In genomic region chr20:25195014-25195961, GRCh38 we compare ENCODE assay signal across 1 cellular context.
A peak's percentile ranks its signal among the peaks of the same experiment; 100 is the strongest.
TF ChIP-seq lines count a peak whose summit lies in the region.

TSS of gene ENTPD6 (plus strand) at chr20:25195712. CDS start at chr20:25206537, 10,825 bp downstream.

TF ChIP-seq in HepG2, 621 proteins besides CTCF, POLR2A, EP300 and RAD21 (continued from another document and continues in another):
- TF ChIP-seq ZNF20 (CRISPR knock-in tag; IDR thresholded peaks at IDR 0.05) (peak; percentile 86; the same call in 1 of the 2 replicates), ZBTB49 (CRISPR knock-in tag; IDR thresholded peaks at IDR 0.05; ENCODE audit: borderline replicate concordance) (peak; percentile 15; the same call in 1 of the 2 replicates), TERF1 (CRISPR knock-in tag; IDR thresholded peaks at IDR 0.05) (peak; percentile 86; the same call in 1 of the 2 replicates), SKIL (CRISPR knock-in tag; IDR thresholded peaks at IDR 0.05; ENCODE audit: borderline replicate concordance) (no peak), YEATS4 (CRISPR knock-in tag; IDR thresholded peaks at IDR 0.05; ENCODE audit: borderline replicate concordance) (peak; percentile 91), ETS1 (CRISPR knock-in tag; IDR thresholded peaks at IDR 0.05) (peak; percentile 10; the same call in 1 of the 2 replicates), NR2F2 (IDR thresholded peaks at IDR 0.05; ENCODE audit: borderline replicate concordance, low read depth) (0 out of 2 replicates have a peak, but pooled peaks have one; percentile 11), ZNF850 (CRISPR knock-in tag; conservative IDR thresholded peaks at IDR 0.05) (peak; percentile 96; the same call in 1 of the 2 replicates), SMAD1 (CRISPR knock-in tag; IDR thresholded peaks at IDR 0.05; ENCODE audit: borderline replicate concordance, low read depth) (peak; percentile 22; the same call in 1 of the 2 replicates), HDAC1 (CRISPR knock-in tag; IDR thresholded peaks at IDR 0.05) (peak; percentile 92), AGO1 (IDR thresholded peaks at IDR 0.05; ENCODE audit: low read depth, low read length, poor library complexity, severe bottlenecking) (no peak), ZNF883 (CRISPR knock-in tag; IDR thresholded peaks at IDR 0.05; ENCODE audit: not compliant biosample characterization) (peak; percentile 75), MYPOP (CRISPR knock-in tag; IDR thresholded peaks at IDR 0.05) (peak; percentile 66; the same call in 1 of the 2 replicates), PLSCR1 (CRISPR knock-in tag; IDR thresholded peaks at IDR 0.05; ENCODE audit: borderline replicate concordance) (no peak; the same call in 1 of the 2 replicates), XRCC5 (optimal IDR thresholded peaks at IDR 0.05; ENCODE audit: low read length) (no peak), ZFYVE20 (CRISPR knock-in tag; IDR thresholded peaks at IDR 0.05; ENCODE audit: borderline replicate concordance, low read depth) (no peak), ZNF549 (CRISPR knock-in tag; IDR thresholded peaks at IDR 0.05) (peak; percentile 90), GTF2F1 (IDR thresholded peaks at IDR 0.05; ENCODE audit: low read length) (peak; percentile 58; the same call in 1 of the 2 replicates), NRL (CRISPR knock-in tag; IDR thresholded peaks at IDR 0.05; ENCODE audit: borderline replicate concordance) (peak; percentile 94), PRDM15 (CRISPR knock-in tag; IDR thresholded peaks at IDR 0.05) (no peak)
- TF ChIP-seq, protein P1, sequence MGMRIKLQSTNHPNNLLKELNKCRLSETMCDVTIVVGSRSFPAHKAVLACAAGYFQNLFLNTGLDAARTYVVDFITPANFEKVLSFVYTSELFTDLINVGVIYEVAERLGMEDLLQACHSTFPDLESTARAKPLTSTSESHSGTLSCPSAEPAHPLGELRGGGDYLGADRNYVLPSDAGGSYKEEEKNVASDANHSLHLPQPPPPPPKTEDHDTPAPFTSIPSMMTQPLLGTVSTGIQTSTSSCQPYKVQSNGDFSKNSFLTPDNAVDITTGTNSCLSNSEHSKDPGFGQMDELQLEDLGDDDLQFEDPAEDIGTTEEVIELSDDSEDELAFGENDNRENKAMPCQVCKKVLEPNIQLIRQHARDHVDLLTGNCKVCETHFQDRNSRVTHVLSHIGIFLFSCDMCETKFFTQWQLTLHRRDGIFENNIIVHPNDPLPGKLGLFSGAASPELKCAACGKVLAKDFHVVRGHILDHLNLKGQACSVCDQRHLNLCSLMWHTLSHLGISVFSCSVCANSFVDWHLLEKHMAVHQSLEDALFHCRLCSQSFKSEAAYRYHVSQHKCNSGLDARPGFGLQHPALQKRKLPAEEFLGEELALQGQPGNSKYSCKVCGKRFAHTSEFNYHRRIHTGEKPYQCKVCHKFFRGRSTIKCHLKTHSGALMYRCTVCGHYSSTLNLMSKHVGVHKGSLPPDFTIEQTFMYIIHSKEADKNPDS (CRISPR knock-in tag; IDR thresholded peaks at IDR 0.05): peak; percentile 72
- TF ChIP-seq, protein P2, sequence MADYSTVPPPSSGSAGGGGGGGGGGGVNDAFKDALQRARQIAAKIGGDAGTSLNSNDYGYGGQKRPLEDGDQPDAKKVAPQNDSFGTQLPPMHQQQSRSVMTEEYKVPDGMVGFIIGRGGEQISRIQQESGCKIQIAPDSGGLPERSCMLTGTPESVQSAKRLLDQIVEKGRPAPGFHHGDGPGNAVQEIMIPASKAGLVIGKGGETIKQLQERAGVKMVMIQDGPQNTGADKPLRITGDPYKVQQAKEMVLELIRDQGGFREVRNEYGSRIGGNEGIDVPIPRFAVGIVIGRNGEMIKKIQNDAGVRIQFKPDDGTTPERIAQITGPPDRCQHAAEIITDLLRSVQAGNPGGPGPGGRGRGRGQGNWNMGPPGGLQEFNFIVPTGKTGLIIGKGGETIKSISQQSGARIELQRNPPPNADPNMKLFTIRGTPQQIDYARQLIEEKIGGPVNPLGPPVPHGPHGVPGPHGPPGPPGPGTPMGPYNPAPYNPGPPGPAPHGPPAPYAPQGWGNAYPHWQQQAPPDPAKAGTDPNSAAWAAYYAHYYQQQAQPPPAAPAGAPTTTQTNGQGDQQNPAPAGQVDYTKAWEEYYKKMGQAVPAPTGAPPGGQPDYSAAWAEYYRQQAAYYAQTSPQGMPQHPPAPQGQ (CRISPR knock-in tag; IDR thresholded peaks at IDR 0.05; ENCODE audit: borderline replicate concordance): 0 out of 2 replicates have a peak, but pooled peaks have one; percentile 16
- TF ChIP-seq, protein P3, sequence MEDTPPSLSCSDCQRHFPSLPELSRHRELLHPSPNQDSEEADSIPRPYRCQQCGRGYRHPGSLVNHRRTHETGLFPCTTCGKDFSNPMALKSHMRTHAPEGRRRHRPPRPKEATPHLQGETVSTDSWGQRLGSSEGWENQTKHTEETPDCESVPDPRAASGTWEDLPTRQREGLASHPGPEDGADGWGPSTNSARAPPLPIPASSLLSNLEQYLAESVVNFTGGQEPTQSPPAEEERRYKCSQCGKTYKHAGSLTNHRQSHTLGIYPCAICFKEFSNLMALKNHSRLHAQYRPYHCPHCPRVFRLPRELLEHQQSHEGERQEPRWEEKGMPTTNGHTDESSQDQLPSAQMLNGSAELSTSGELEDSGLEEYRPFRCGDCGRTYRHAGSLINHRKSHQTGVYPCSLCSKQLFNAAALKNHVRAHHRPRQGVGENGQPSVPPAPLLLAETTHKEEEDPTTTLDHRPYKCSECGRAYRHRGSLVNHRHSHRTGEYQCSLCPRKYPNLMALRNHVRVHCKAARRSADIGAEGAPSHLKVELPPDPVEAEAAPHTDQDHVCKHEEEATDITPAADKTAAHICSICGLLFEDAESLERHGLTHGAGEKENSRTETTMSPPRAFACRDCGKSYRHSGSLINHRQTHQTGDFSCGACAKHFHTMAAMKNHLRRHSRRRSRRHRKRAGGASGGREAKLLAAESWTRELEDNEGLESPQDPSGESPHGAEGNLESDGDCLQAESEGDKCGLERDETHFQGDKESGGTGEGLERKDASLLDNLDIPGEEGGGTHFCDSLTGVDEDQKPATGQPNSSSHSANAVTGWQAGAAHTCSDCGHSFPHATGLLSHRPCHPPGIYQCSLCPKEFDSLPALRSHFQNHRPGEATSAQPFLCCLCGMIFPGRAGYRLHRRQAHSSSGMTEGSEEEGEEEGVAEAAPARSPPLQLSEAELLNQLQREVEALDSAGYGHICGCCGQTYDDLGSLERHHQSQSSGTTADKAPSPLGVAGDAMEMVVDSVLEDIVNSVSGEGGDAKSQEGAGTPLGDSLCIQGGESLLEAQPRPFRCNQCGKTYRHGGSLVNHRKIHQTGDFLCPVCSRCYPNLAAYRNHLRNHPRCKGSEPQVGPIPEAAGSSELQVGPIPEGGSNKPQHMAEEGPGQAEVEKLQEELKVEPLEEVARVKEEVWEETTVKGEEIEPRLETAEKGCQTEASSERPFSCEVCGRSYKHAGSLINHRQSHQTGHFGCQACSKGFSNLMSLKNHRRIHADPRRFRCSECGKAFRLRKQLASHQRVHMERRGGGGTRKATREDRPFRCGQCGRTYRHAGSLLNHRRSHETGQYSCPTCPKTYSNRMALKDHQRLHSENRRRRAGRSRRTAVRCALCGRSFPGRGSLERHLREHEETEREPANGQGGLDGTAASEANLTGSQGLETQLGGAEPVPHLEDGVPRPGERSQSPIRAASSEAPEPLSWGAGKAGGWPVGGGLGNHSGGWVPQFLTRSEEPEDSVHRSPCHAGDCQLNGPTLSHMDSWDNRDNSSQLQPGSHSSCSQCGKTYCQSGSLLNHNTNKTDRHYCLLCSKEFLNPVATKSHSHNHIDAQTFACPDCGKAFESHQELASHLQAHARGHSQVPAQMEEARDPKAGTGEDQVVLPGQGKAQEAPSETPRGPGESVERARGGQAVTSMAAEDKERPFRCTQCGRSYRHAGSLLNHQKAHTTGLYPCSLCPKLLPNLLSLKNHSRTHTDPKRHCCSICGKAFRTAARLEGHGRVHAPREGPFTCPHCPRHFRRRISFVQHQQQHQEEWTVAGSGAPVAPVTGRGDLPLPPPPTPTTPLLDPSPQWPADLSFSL (CRISPR knock-in tag; IDR thresholded peaks at IDR 0.05): no peak
- TF ChIP-seq, protein P4, sequence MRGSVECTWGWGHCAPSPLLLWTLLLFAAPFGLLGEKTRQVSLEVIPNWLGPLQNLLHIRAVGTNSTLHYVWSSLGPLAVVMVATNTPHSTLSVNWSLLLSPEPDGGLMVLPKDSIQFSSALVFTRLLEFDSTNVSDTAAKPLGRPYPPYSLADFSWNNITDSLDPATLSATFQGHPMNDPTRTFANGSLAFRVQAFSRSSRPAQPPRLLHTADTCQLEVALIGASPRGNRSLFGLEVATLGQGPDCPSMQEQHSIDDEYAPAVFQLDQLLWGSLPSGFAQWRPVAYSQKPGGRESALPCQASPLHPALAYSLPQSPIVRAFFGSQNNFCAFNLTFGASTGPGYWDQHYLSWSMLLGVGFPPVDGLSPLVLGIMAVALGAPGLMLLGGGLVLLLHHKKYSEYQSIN (CRISPR knock-in tag; IDR thresholded peaks at IDR 0.05; ENCODE audit: borderline replicate concordance): no peak
